8 cellular contexts compared by ENCODE assay signal in the genomic region with DNA sequence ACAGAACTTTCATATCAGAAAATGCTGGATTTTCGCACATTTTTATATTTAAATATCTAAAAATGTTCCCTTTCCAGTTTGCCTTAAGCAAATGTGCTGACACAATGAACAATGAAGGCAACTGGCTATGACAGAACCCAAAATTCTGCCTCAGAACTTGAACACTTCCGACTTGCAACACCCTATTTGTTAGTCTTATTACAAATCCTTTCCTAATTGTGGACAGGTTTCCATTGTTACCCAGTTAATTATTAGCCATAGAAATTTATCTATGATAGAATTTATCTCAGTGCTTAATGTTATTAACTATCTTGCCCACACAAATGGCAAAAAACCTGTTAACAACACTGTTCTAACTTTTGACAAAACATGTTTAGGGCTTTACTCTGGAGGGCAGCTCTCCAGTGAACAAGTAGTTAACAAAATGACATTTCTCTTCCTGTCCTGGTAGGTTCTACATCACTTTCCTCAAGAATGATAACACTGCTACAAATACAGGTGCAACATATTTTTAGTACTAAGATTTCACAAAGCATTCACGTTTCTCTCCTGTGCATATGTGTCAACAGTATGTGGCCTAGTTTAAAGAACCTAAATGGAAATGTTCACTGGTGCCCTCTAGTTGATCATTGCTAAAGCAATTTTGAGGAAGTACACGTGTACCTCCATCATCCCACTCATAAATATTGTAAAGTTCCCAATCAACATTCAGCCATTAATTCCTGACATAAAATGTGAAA. TPM values are rescaled to one million over a fixed set of nuclear protein-coding genes. Genes with fewer than 3 reads are reported as not detected.
DNase-seq lines count a peak whose midpoint lies in the region; ATAC-seq and TF ChIP-seq lines count a peak whose summit lies in the region.

No MANE protein-coding gene starts in this region.

- H3K27ac ChIP-seq in esophagus squamous epithelium (peak overlapping the region in 1 of 4 donors; percentile 14), psoas muscle (peak overlapping the region; percentile 84)

- intact Hi-C loops in esophagus squamous epithelium (cut with DNase I) (no loop called here), psoas muscle (cut with DNase I) (loop anchor here (5.0 to 10.0 kb wide), 3 partner anchors 41 to 62 kb away; no protein-coding TSS in a partner anchor)

- DNase-seq in EL (peak; percentile 57), SK-MEL-5 (ENCODE audit: low read depth, low spot score) (peak; percentile 58), esophagus squamous epithelium (lab: John Stamatoyannopoulos, UW) (no peak), psoas muscle (no peak), DMS79 treated with DMSO at 0.1 percent for 48 hours (lab: John Stamatoyannopoulos, UW) (no peak), NCI-H2196 treated with DMSO at 0.1 percent for 48 hours (lab: John Stamatoyannopoulos, UW; ENCODE audit: unreplicated experiment) (no peak)

- TF ChIP-seq CTCF in esophagus squamous epithelium (IDR thresholded peaks at IDR 0.05) (peak; percentile 25 to 52 (median 35)), psoas muscle (IDR thresholded peaks at IDR 0.05) (peak; percentile 28)

- 19 to 40% methylated on average over 4 of the region's 4 CpGs for WGBS in esophagus squamous epithelium, 2 donors
- WGBS in psoas muscle, 3 donors, result 26 to 34% (median 32%) methylated on average over 4 of the region's 4 CpGs

- no peak overlapping the region for H3K4me3 ChIP-seq in esophagus squamous epithelium
- no peak overlapping the region for H3K4me3 ChIP-seq in psoas muscle

- no peak for TF ChIP-seq POLR2A in esophagus squamous epithelium (IDR thresholded peaks at IDR 0.05)

- ATAC-seq in GM19438 (IDR thresholded peaks at IDR 0.05; ENCODE audit: low read depth, unreplicated experiment) (peak; percentile 67), HG03432 (IDR thresholded peaks at IDR 0.05; ENCODE audit: unreplicated experiment) (peak; percentile 81), psoas muscle (peak; percentile 26 to 54 (median 37))

- in situ Hi-C loops in SK-MEL-5 (cut with HindIII; ENCODE audit: low pct_unique_long_range_greater_than_20kb, low sequenced_read_pairs), result no loop called here

- no peaks in the 10 kb centered on the region for H3K27me3 ChIP-seq in esophagus squamous epithelium
- no peaks in the 10 kb centered on the region for H3K27me3 ChIP-seq in psoas muscle (ENCODE audit: insufficient read depth in 3 of 3, low read length in 2 of 3)

- no peaks in the 10 kb centered on the region for H3K9me3 ChIP-seq in esophagus squamous epithelium
- H3K9me3 ChIP-seq in psoas muscle, result no peaks in the 10 kb centered on the region

- H3K36me3 ChIP-seq in esophagus squamous epithelium (no peaks in the 10 kb centered on the region), psoas muscle (ENCODE audit: insufficient read depth in 1 of 2, low read depth in 1 of 2) (no peaks in the 10 kb centered on the region)

- H3K4me1 ChIP-seq in esophagus squamous epithelium (peaks cover 13 to 45% (median 17%) of the 10 kb centered on the region in 3 donors), psoas muscle (peaks cover 66% of the 10 kb centered on the region)

RNA-seq across cellular contexts. Expression of gene HIVEP2, which starts 58.4 kb away (rescaled TPM):
- total RNA-seq in SK-MEL-5 (2014; rRNA removed; shearing (Covaris generic)), result 6.4 and 7.7 TPM in 2 replicates
- polyA plus RNA-seq in SK-MEL-5 (2015; cell fraction: cytosol; rRNA removed), result 6.2 and 8.9 TPM in 2 replicates
- 6.8 and 8.3 TPM in 2 replicates for polyA plus RNA-seq in SK-MEL-5 (2015; cell fraction: nucleus; rRNA removed)
- total RNA-seq in esophagus squamous epithelium (10 to 100 TPM in 3 of 4 donors, 1 to 10 TPM in 1; 8.6 to 19.3 (median 12.7) TPM), psoas muscle (10 to 100 TPM; 22.6 to 39.7 (median 29.0) TPM)
- polyA plus RNA-seq in psoas muscle, result 10 to 100 TPM in 1 of 3 donors, 1 to 10 TPM in 2; 6.2 to 15.1 (median 6.3) TPM

Comparison
In these comparisons a context has a peak if more than half of its experiments do, and no peak if none do; other contexts are left out.
1. DNase-seq: peak in EL (single experiment) and SK-MEL-5 (single experiment); none in esophagus squamous epithelium (single experiment), psoas muscle (0 of 2), DMS79 treated with DMSO at 0.1 percent for 48 hours (single experiment) and NCI-H2196 treated with DMSO at 0.1 percent for 48 hours (single experiment).
2. Peak in every context shown above with its lines, with median percentiles within 50 percentile points of each other: ATAC-seq.